Comparison of ENCODE assay signal across 1 cellular context in the genomic region with DNA sequence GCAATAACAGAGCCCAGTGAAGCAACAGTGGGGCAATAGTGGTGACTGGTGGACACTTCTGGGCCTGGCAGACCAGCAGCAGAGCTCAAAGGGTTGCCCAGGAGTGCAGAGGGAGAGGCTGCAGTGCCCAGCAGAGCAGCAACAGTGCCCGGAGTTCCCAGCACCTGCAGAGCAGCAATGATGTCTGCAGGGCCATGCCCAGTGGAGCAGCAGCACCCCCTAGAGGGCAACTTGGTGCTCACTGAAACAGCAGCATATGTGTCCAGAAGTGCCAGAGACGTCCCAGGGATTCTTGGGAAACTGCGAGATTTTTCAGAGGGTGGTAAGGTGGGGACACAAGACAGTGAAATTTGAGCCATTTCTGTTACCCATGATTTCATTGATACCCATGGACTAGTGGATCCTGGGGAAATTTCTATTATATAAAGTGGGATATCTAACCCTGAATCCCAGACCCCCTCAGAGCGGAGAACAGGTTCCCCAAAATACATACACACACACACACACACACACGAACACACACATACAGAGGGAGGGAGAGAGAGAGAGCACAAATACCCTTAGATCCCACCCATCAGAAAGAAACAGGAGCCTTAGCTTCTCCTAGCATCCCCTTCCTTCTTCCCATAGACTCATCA.
TF ChIP-seq lines count a peak whose summit lies in the region.

No MANE protein-coding gene starts in this region.

TF ChIP-seq in K562, 482 proteins besides CTCF, POLR2A, EP300 and RAD21 (continued from another document):
- peak; percentile 72 for TF ChIP-seq SMC3 (conservative IDR thresholded peaks at IDR 0.05; ENCODE audit: insufficient read depth, low read depth, low read length)
- no peak for TF ChIP-seq NONO (IDR thresholded peaks at IDR 0.05; ENCODE audit: low read depth in 2 of 2, low read length in 1 of 2)
- TF ChIP-seq MYC (IDR thresholded peaks at IDR 0.05; ENCODE audit: low read depth, low read length), result no peak
- no peak for TF ChIP-seq MYC (CRISPR knock-in tag; IDR thresholded peaks at IDR 0.05; ENCODE audit: borderline replicate concordance, low read depth)
- TF ChIP-seq, protein P1, sequence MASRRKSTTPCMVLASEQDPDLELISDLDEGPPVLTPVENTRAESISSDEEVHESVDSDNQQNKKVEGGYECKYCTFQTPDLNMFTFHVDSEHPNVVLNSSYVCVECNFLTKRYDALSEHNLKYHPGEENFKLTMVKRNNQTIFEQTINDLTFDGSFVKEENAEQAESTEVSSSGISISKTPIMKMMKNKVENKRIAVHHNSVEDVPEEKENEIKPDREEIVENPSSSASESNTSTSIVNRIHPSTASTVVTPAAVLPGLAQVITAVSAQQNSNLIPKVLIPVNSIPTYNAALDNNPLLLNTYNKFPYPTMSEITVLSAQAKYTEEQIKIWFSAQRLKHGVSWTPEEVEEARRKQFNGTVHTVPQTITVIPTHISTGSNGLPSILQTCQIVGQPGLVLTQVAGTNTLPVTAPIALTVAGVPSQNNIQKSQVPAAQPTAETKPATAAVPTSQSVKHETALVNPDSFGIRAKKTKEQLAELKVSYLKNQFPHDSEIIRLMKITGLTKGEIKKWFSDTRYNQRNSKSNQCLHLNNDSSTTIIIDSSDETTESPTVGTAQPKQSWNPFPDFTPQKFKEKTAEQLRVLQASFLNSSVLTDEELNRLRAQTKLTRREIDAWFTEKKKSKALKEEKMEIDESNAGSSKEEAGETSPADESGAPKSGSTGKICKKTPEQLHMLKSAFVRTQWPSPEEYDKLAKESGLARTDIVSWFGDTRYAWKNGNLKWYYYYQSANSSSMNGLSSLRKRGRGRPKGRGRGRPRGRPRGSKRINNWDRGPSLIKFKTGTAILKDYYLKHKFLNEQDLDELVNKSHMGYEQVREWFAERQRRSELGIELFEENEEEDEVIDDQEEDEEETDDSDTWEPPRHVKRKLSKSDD (conservative IDR thresholded peaks at IDR 0.05; ENCODE audit: low read length), result no peak
- no peak for TF ChIP-seq EP400 (IDR thresholded peaks at IDR 0.05)
- TF ChIP-seq XRCC3 (IDR thresholded peaks at IDR 0.05), result no peak
- TF ChIP-seq, protein P2, sequence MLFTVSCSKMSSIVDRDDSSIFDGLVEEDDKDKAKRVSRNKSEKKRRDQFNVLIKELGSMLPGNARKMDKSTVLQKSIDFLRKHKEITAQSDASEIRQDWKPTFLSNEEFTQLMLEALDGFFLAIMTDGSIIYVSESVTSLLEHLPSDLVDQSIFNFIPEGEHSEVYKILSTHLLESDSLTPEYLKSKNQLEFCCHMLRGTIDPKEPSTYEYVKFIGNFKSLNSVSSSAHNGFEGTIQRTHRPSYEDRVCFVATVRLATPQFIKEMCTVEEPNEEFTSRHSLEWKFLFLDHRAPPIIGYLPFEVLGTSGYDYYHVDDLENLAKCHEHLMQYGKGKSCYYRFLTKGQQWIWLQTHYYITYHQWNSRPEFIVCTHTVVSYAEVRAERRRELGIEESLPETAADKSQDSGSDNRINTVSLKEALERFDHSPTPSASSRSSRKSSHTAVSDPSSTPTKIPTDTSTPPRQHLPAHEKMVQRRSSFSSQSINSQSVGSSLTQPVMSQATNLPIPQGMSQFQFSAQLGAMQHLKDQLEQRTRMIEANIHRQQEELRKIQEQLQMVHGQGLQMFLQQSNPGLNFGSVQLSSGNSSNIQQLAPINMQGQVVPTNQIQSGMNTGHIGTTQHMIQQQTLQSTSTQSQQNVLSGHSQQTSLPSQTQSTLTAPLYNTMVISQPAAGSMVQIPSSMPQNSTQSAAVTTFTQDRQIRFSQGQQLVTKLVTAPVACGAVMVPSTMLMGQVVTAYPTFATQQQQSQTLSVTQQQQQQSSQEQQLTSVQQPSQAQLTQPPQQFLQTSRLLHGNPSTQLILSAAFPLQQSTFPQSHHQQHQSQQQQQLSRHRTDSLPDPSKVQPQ (CRISPR knock-in tag; IDR thresholded peaks at IDR 0.05; ENCODE audit: borderline replicate concordance), result no peak
- no peak for TF ChIP-seq GABPB2 (CRISPR knock-in tag; conservative IDR thresholded peaks at IDR 0.05)
- TF ChIP-seq, protein P3, sequence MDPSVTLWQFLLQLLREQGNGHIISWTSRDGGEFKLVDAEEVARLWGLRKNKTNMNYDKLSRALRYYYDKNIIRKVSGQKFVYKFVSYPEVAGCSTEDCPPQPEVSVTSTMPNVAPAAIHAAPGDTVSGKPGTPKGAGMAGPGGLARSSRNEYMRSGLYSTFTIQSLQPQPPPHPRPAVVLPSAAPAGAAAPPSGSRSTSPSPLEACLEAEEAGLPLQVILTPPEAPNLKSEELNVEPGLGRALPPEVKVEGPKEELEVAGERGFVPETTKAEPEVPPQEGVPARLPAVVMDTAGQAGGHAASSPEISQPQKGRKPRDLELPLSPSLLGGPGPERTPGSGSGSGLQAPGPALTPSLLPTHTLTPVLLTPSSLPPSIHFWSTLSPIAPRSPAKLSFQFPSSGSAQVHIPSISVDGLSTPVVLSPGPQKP (CRISPR knock-in tag; IDR thresholded peaks at IDR 0.05), result no peak
- TF ChIP-seq, protein P4, sequence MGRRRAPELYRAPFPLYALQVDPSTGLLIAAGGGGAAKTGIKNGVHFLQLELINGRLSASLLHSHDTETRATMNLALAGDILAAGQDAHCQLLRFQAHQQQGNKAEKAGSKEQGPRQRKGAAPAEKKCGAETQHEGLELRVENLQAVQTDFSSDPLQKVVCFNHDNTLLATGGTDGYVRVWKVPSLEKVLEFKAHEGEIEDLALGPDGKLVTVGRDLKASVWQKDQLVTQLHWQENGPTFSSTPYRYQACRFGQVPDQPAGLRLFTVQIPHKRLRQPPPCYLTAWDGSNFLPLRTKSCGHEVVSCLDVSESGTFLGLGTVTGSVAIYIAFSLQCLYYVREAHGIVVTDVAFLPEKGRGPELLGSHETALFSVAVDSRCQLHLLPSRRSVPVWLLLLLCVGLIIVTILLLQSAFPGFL (CRISPR knock-in tag; IDR thresholded peaks at IDR 0.05), result no peak
- no peak for TF ChIP-seq ELF1 (tag; IDR thresholded peaks at IDR 0.05)
- no peak for TF ChIP-seq ZNF232 (CRISPR knock-in tag; IDR thresholded peaks at IDR 0.05)
- no peak for TF ChIP-seq MTF1 (CRISPR knock-in tag; IDR thresholded peaks at IDR 0.05; ENCODE audit: borderline replicate concordance)
- TF ChIP-seq PHB2 (IDR thresholded peaks at IDR 0.05; ENCODE audit: low read depth), result no peak
